8 cellular contexts compared by ENCODE assay signal in the genomic region with DNA sequence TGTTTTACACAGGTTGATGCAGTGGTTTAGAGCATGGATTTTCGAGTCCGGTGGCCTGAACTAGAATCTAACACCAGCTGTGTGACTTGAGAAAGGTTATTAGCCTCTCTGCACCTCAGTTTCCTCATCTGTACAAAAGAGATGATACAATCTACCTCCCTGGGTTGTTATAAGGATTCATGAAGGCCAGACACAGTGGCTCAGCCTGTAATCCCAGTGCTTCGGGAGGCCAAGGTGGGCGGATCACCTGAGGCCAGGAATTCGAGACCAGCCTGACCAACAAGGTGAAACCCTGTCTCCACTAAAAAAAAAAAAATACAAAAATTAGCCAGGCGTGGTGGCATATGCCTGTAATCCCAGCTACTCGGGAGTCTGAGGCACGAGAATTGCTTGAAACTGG. TPM values are rescaled to one million over a fixed set of nuclear protein-coding genes. Genes with fewer than 3 reads are reported as not detected.
A peak's percentile ranks its signal among the peaks of the same experiment; 100 is the strongest.
DNase-seq lines count a peak whose midpoint lies in the region; ATAC-seq, FAIRE-seq and TF ChIP-seq lines count a peak whose summit lies in the region.
"Not testable (repeated sequence)": the region's sequence is repeated elsewhere in the genome, so short reads cannot be mapped to it uniquely, and the experiment has no call there.

No MANE protein-coding gene starts in this region.

- not testable (repeated sequence) for H3K4me2 ChIP-seq in DND-41 (ENCODE audit: insufficient read depth, low read length)
- H3K4me2 ChIP-seq in OCI-LY7 (ENCODE audit: low read length) (peak overlapping the region; percentile 56), HepG2 (ENCODE audit: low read depth, low read length) (peak overlapping the region; percentile 19)

- not testable (repeated sequence) for H3K9me3 ChIP-seq in DND-41 (ENCODE audit: insufficient read depth, low read length, severe bottlenecking); OCI-LY7 (ENCODE audit: low read length); esophagus squamous epithelium; HepG2 (ENCODE audit: low read length); neutrophil; upper lobe of right lung
- peaks cover 0 to 15% (median 4%) of the 10 kb centered on the region in 8 donors for H3K9me3 ChIP-seq in spleen

- not testable (repeated sequence) for H3K79me2 ChIP-seq in DND-41 (ENCODE audit: insufficient read depth, low read length); OCI-LY7 (ENCODE audit: insufficient read depth, low read depth, low read length); HepG2 (ENCODE audit: insufficient read depth, low read length)

- peak overlapping the region in 3 of 5 experiments; percentile 70 to 83 (median 80) for H3K27ac Mint-ChIP-seq in brain

- not testable (repeated sequence) for H3K9me2 ChIP-seq in OCI-LY7 (ENCODE audit: insufficient read depth, low read length)

- not testable (repeated sequence) for TF ChIP-seq CTCF in DND-41 (IDR thresholded peaks at IDR 0.05; ENCODE audit: borderline replicate concordance, extremely low read depth, low read length, poor library complexity, severe bottlenecking); OCI-LY7 (conservative IDR thresholded peaks at IDR 0.05; ENCODE audit: low read length); brain (conservative IDR thresholded peaks at IDR 0.05); esophagus squamous epithelium (IDR thresholded peaks at IDR 0.05); HepG2 (CRISPR knock-in tag; IDR thresholded peaks at IDR 0.05); neutrophil (IDR thresholded peaks at IDR 0.05); spleen (IDR thresholded peaks at IDR 0.05 in 8 of 11, conservative IDR thresholded peaks at IDR 0.05 in 3 of 11); upper lobe of right lung (IDR thresholded peaks at IDR 0.05)

- ATAC-seq in DND-41 (ENCODE audit: insufficient read depth, low read depth); HepG2; upper lobe of right lung: not testable (repeated sequence)

- H3K4me3 ChIP-seq in DND-41 (ENCODE audit: low read depth in 1 of 2, low read length in 2 of 2); OCI-LY7 (ENCODE audit: low read depth, low read length, poor library complexity, severe bottlenecking); esophagus squamous epithelium; HepG2 (replicated peaks in 1 of 3; ENCODE audit: insufficient read depth in 1 of 3, low read depth in 2 of 3, low read length in 3 of 3); neutrophil (ENCODE audit: low read depth in 1 of 2, low read length in 1 of 2); spleen; upper lobe of right lung: not testable (repeated sequence)

- not testable (repeated sequence) for TF ChIP-seq POLR2A in esophagus squamous epithelium (IDR thresholded peaks at IDR 0.05); HepG2 (IDR thresholded peaks at IDR 0.05; ENCODE audit: insufficient read depth in 1 of 2, low read depth in 2 of 2, low read length in 2 of 2); spleen (IDR thresholded peaks at IDR 0.05)

- not testable (repeated sequence) for TF ChIP-seq EP300 in HepG2 (IDR thresholded peaks at IDR 0.05; ENCODE audit: low read depth in 2 of 2, low read length in 2 of 2); HepG2 (CRISPR knock-in tag; IDR thresholded peaks at IDR 0.05; ENCODE audit: borderline replicate concordance)

- H3K27me3 Mint-ChIP-seq in brain, result peaks cover 17% of the 10 kb centered on the region

- BruUV-seq in OCI-LY7 (replicated peaks; lab: Mats Ljungman, UMichigan); HepG2 (replicated peaks; lab: Mats Ljungman, UMichigan): not testable (repeated sequence)

- CTCF ChIA-PET in OCI-LY7 (lab: Charles Lee; ENCODE audit: unreplicated experiment), result interaction anchor here (0.7 kb wide), 1 partner anchor 13 kb away, joined by 6 read pairs; no protein-coding TSS in a partner anchor
- CTCF ChIA-PET in HepG2 (lab: Yijun Ruan, JAX; ENCODE audit: low intra/inter-chr PET ratio, low total read pairs), result not testable (repeated sequence)

- 55 to 75% methylated on average over 8 of the region's 8 CpGs for WGBS in esophagus squamous epithelium, 2 donors
- WGBS in HepG2 (ENCODE audit: low lambda C conversion rate), result 42% methylated on average over 8 of the region's 8 CpGs
- WGBS in spleen, 5 donors, result 78 to 98% (median 90%) methylated on average over 8 of the region's 8 CpGs

- POLR2A ChIA-PET in OCI-LY7 (lab: Charles Lee) (interaction anchor here (0.6 to 1.2 kb wide), 5 partner anchors 19 to 1084 kb away, joined by 3 to 4 read pairs (median 3); no protein-coding TSS in a partner anchor), HepG2 (lab: Yijun Ruan, JAX) (interaction anchor here (1.2 kb wide), 1 partner anchor 13 kb away, joined by 3 read pairs; no protein-coding TSS in a partner anchor)

- H3K36me3 ChIP-seq in DND-41 (ENCODE audit: insufficient read depth, low read length); OCI-LY7 (ENCODE audit: insufficient read depth, low read length); HepG2 (replicated peaks in 1 of 2; ENCODE audit: control insufficient read depth in 1 of 2, insufficient read depth in 2 of 2, low read length in 2 of 2); upper lobe of right lung: not testable (repeated sequence)
- H3K36me3 ChIP-seq in esophagus squamous epithelium (peaks cover 0 to 22% (median 0%) of the 10 kb centered on the region in 3 donors), neutrophil (peaks cover 13% of the 10 kb centered on the region), spleen (peaks cover 0 to 16% (median 0%) of the 10 kb centered on the region in 6 donors)

- in situ Hi-C loops in HepG2 (cut with HindIII; ENCODE audit: extremely low pct_ligation_motif_present, low pct_unique_long_range_greater_than_20kb), result not testable (repeated sequence)

- not testable (repeated sequence) for H3K4me3 Mint-ChIP-seq in brain

- not testable (repeated sequence) for H4K20me1 ChIP-seq in DND-41 (ENCODE audit: insufficient read depth, low read length); OCI-LY7 (ENCODE audit: insufficient read depth, low read length); HepG2 (ENCODE audit: insufficient read depth, low read length)

- peaks cover 28% of the 10 kb centered on the region for H3K4me1 Mint-ChIP-seq in brain

- H2AFZ ChIP-seq in DND-41 (ENCODE audit: low read depth, low read length); HepG2 (ENCODE audit: low read length): not testable (repeated sequence)
- peak overlapping the region; percentile 93; the same call in 1 of the 2 replicates for H2AFZ ChIP-seq in OCI-LY7 (ENCODE audit: low read length)

- H3K9me3 Mint-ChIP-seq in brain, result not testable (repeated sequence)

- not testable (repeated sequence) for H3K27me3 ChIP-seq in DND-41 (ENCODE audit: insufficient read depth, low read length, poor library complexity); esophagus squamous epithelium; HepG2 (ENCODE audit: control insufficient read depth in 1 of 2, insufficient read depth in 2 of 2, low read length in 2 of 2); neutrophil; spleen (replicated peaks in 1 of 7); upper lobe of right lung

- not testable (repeated sequence) for H3K9ac ChIP-seq in DND-41 (ENCODE audit: low read depth, low read length); HepG2 (ENCODE audit: insufficient read depth, low read depth, low read length)

- intact Hi-C loops in OCI-LY7 (cut with micrococcal nuclease; ENCODE audit: unreplicated experiment); esophagus squamous epithelium (cut with DNase I); HepG2 (cut with micrococcal nuclease; ENCODE audit: unreplicated experiment); spleen (cut with DNase I; ENCODE audit: low total_unique reads); upper lobe of right lung (cut with DNase I): not testable (repeated sequence)

- not testable (repeated sequence) for TF ChIP-seq RAD21 in HepG2 (CRISPR knock-in tag; IDR thresholded peaks at IDR 0.05)

- H3K36me3 Mint-ChIP-seq in brain, result not testable (repeated sequence)

- H3K27ac ChIP-seq in DND-41 (ENCODE audit: low read length) (peak overlapping the region; percentile 18; the same call in 1 of the 2 replicates), OCI-LY7 (ENCODE audit: low read depth, low read length, poor library complexity, severe bottlenecking) (peak overlapping the region; percentile 52), esophagus squamous epithelium (peak overlapping the region; percentile 80 to 90 (median 86)), neutrophil (peak overlapping the region; percentile 80), spleen (peak overlapping the region in 7 of 8 donors; percentile 65 to 73 (median 68)), upper lobe of right lung (peak overlapping the region; percentile 63)
- not testable (repeated sequence) for H3K27ac ChIP-seq in HepG2 (ENCODE audit: extremely low read length, insufficient read depth, low read length)

- not testable (repeated sequence) for DNase-seq in DND-41; OCI-LY7 (ENCODE audit: low spot score); esophagus squamous epithelium (lab: John Stamatoyannopoulos, UW); HepG2 (ENCODE audit: low spot score); spleen; upper lobe of right lung

- not testable (repeated sequence) for FAIRE-seq in HepG2 (lab: Jason Lieb, UNC)

- H3K4me1 ChIP-seq in DND-41 (ENCODE audit: insufficient read depth, low read length), result peaks cover 30% of the 10 kb centered on the region
- H3K4me1 ChIP-seq in OCI-LY7 (ENCODE audit: insufficient read depth, low read length, poor library complexity, severe bottlenecking), result peaks cover 25% of the 10 kb centered on the region
- H3K4me1 ChIP-seq in esophagus squamous epithelium, result peaks cover 5 to 68% (median 22%) of the 10 kb centered on the region in 3 donors
- H3K4me1 ChIP-seq in HepG2 (ENCODE audit: insufficient read depth, low read length); upper lobe of right lung: not testable (repeated sequence)
- peaks cover 67 to 68% of the 10 kb centered on the region in 2 experiments for H3K4me1 ChIP-seq in neutrophil (ENCODE audit: control insufficient read depth in 1 of 2, insufficient read depth in 1 of 2, low read depth in 1 of 2, low read length in 1 of 2)
- peaks cover 0 to 83% (median 24%) of the 10 kb centered on the region in 6 donors for H3K4me1 ChIP-seq in spleen

RNA-seq across cellular contexts. Expression of a gene that starts 8.5 kb away (rescaled TPM):
- 2.0 and 5.2 TPM in 2 replicates for total RNA-seq in OCI-LY7 (2014; rRNA removed; shearing (Covaris generic))
- total RNA-seq in OCI-LY7 (2022), result 0.74 and 0.85 TPM in 2 replicates
- polyA plus RNA-seq in brain (ENCODE audit: insufficient read depth, low read depth, low replicate concordance), result 1.8 TPM
- 10 to 100 TPM in 2 of 4 donors, 1 to 10 TPM in 2; 8.8 to 15.9 (median 11.9) TPM for total RNA-seq in esophagus squamous epithelium
- 4.8 and 11.2 TPM in 2 replicates for total RNA-seq in HepG2 (2016; rRNA removed; fragmentation: Illumina TruSeq; extraction: Trizol)
- 1.9 and 6.6 TPM in 2 replicates for total RNA-seq in HepG2 (2016; cell fraction: cytosol; rRNA removed; fragmentation: Illumina TruSeq; extraction: Trizol; ENCODE audit: low read depth)
- 5.2 and 16.9 TPM in 2 replicates for total RNA-seq in HepG2 (2016; cell fraction: insoluble cytoplasmic fraction; rRNA removed; fragmentation: Illumina TruSeq; extraction: Trizol)
- 4.7 and 7.7 TPM in 2 replicates for total RNA-seq in HepG2 (2016; cell fraction: membrane; rRNA removed; fragmentation: Illumina TruSeq; extraction: Trizol)
- total RNA-seq in HepG2 (2016; cell fraction: nucleus; rRNA removed; fragmentation: Illumina TruSeq; extraction: Trizol), result 9.1 and 18.5 TPM in 2 replicates
- 0.37 and 0.45 TPM in 2 replicates for polyA plus RNA-seq in HepG2 (2011; rRNA removed)
- polyA plus RNA-seq in HepG2 (2011; cell fraction: cytosol; rRNA removed), result 0.39 and 0.50 TPM in 2 replicates
- 0.51 and 0.62 TPM in 2 replicates for polyA plus RNA-seq in HepG2 (2011; cell fraction: nucleus; rRNA removed)
- polyA plus RNA-seq in HepG2 (2012), result 0.13 and 0.16 TPM in 2 replicates
- 1.0 and 2.5 TPM in 2 replicates for polyA plus RNA-seq in HepG2 (2016; cell fraction: cytosol; fragmentation: Illumina TruSeq; extraction: Trizol; ENCODE audit: low read depth)
- 4.9 and 5.1 TPM in 2 replicates for polyA plus RNA-seq in HepG2 (2016; cell fraction: insoluble cytoplasmic fraction; fragmentation: Illumina TruSeq; extraction: Trizol; ENCODE audit: low read depth)
- 2.7 and 3.5 TPM in 2 replicates for polyA plus RNA-seq in HepG2 (2016; cell fraction: membrane; fragmentation: Illumina TruSeq; extraction: Trizol; ENCODE audit: low read depth)
- 18.1 and 26.1 TPM in 2 replicates for polyA plus RNA-seq in HepG2 (2016; cell fraction: nucleus; fragmentation: Illumina TruSeq; extraction: Trizol; ENCODE audit: insufficient read depth, low read depth)
- polyA minus RNA-seq in HepG2 (2011; rRNA and poly(A)+ RNA removed; ENCODE audit: low replicate concordance), result 0.10 and 5.1 TPM in 2 replicates
- polyA minus RNA-seq in HepG2 (2011; cell fraction: cytosol; rRNA and poly(A)+ RNA removed), result not detected in 2 replicates
- 0.13 TPM in 1 of 2 replicates, not detected in the other for polyA minus RNA-seq in HepG2 (2011; cell fraction: nucleus; rRNA and poly(A)+ RNA removed)
- 10 to 100 TPM; 19.1 to 95.0 (median 40.7) TPM for total RNA-seq in spleen
- 10 to 100 TPM in 2 of 3 donors, 1 to 10 TPM in 1; 9.6 to 18.3 (median 16.8) TPM for polyA plus RNA-seq in spleen
- 16.8 TPM for total RNA-seq in upper lobe of right lung

RNA-seq across cellular contexts. Expression of a gene that starts 45.1 kb away (rescaled TPM):
- total RNA-seq in OCI-LY7 (2014; rRNA removed; shearing (Covaris generic)), result 21.1 and 29.1 TPM in 2 replicates
- total RNA-seq in OCI-LY7 (2022) (34.8 and 41.6 TPM in 2 replicates), esophagus squamous epithelium (10 to 100 TPM; 15.5 to 37.0 (median 28.6) TPM), HepG2 (2016; rRNA removed; fragmentation: Illumina TruSeq; extraction: Trizol) (13.0 and 15.9 TPM in 2 replicates), spleen (10 to 100 TPM; 32.7 to 55.2 (median 45.8) TPM), upper lobe of right lung (36.2 TPM)
- polyA plus RNA-seq in brain (ENCODE audit: insufficient read depth, low read depth, low replicate concordance) (49.5 TPM), HepG2 (2011; rRNA removed) (18.8 and 19.3 TPM in 2 replicates), spleen (10 to 100 TPM; 10.4 to 18.0 (median 17.1) TPM)
- 4.7 and 5.8 TPM in 2 replicates for total RNA-seq in HepG2 (2016; cell fraction: cytosol; rRNA removed; fragmentation: Illumina TruSeq; extraction: Trizol; ENCODE audit: low read depth)
- total RNA-seq in HepG2 (2016; cell fraction: insoluble cytoplasmic fraction; rRNA removed; fragmentation: Illumina TruSeq; extraction: Trizol), result 10.6 and 15.6 TPM in 2 replicates
- total RNA-seq in HepG2 (2016; cell fraction: membrane; rRNA removed; fragmentation: Illumina TruSeq; extraction: Trizol), result 10.3 and 11.5 TPM in 2 replicates
- total RNA-seq in HepG2 (2016; cell fraction: nucleus; rRNA removed; fragmentation: Illumina TruSeq; extraction: Trizol), result 16.8 and 19.6 TPM in 2 replicates
- polyA plus RNA-seq in HepG2 (2011; cell fraction: cytosol; rRNA removed), result 15.0 and 15.2 TPM in 2 replicates
- 53.3 and 57.3 TPM in 2 replicates for polyA plus RNA-seq in HepG2 (2011; cell fraction: nucleus; rRNA removed)
- polyA plus RNA-seq in HepG2 (2012), result 10.4 and 10.5 TPM in 2 replicates
- polyA plus RNA-seq in HepG2 (2016; cell fraction: cytosol; fragmentation: Illumina TruSeq; extraction: Trizol; ENCODE audit: low read depth), result 4.0 TPM in 2 replicates
- 9.8 and 10.5 TPM in 2 replicates for polyA plus RNA-seq in HepG2 (2016; cell fraction: insoluble cytoplasmic fraction; fragmentation: Illumina TruSeq; extraction: Trizol; ENCODE audit: low read depth)
- 5.7 and 6.7 TPM in 2 replicates for polyA plus RNA-seq in HepG2 (2016; cell fraction: membrane; fragmentation: Illumina TruSeq; extraction: Trizol; ENCODE audit: low read depth)
- 46.0 and 46.5 TPM in 2 replicates for polyA plus RNA-seq in HepG2 (2016; cell fraction: nucleus; fragmentation: Illumina TruSeq; extraction: Trizol; ENCODE audit: insufficient read depth, low read depth)
- polyA minus RNA-seq in HepG2 (2011; rRNA and poly(A)+ RNA removed; ENCODE audit: low replicate concordance), result 17.4 and 41.1 TPM in 2 replicates
- polyA minus RNA-seq in HepG2 (2011; cell fraction: cytosol; rRNA and poly(A)+ RNA removed), result 7.7 and 8.2 TPM in 2 replicates
- 17.5 and 19.6 TPM in 2 replicates for polyA minus RNA-seq in HepG2 (2011; cell fraction: nucleus; rRNA and poly(A)+ RNA removed)
